21 cellular contexts compared by ENCODE assay signal in genomic region chr9:106403081-106403480, GRCh38.
DNase-seq lines count a peak whose midpoint lies in the region; ATAC-seq and TF ChIP-seq lines count a peak whose summit lies in the region.
"Had no signal": no experiment of that assay in that cellular context is flagged by ENCODE, and none has a peak within 500 bp of the region (broad histone marks: within the 10 kb centered on the region; RNA-seq: fewer than 3 reads in every experiment).

No MANE protein-coding gene starts in this region.

- no peak overlapping the region for H3K4me3 Mint-ChIP-seq in activated CD4-positive, alpha-beta memory T cell treated with anti-CD3 and anti-CD28 coated beads, Interleukin-2, amount 10 ng/mL, durations not matched to agents 7 days and 5 days
- H3K4me3 Mint-ChIP-seq: activated CD4-positive, alpha-beta T cell treated with anti-CD3 and anti-CD28 coated beads, Interleukin-2, amount 10 ng/mL, durations not matched to agents 24 days and 14 days; CD8-positive, alpha-beta memory T cell; type B pancreatic cell had no signal

- WGBS in mammary epithelial cell (ENCODE audit: low coverage, missing lambda C conversion rate), result 54% methylated on average over 1 of the region's 1 CpG
- WGBS in mesenchymal stem cell, result 0% methylated on average over 1 of the region's 1 CpG

- no peaks in the 10 kb centered on the region for H3K27me3 ChIP-seq in HUES48 (ENCODE audit: control insufficient read depth, insufficient read depth, low read length)
- no peaks in the 10 kb centered on the region for H3K27me3 ChIP-seq in mammary epithelial cell (ENCODE audit: insufficient read depth, low read length)
- no peaks in the 10 kb centered on the region for H3K27me3 ChIP-seq in mesenchymal stem cell (ENCODE audit: control insufficient read depth in 1 of 2, insufficient read depth in 1 of 2, low read length in 2 of 2)
- H3K27me3 ChIP-seq: left lung had no signal

- H2AK5ac ChIP-seq in mesenchymal stem cell (ENCODE audit: low read length, severe bottlenecking), result no peak overlapping the region

- H4K8ac ChIP-seq in mesenchymal stem cell (ENCODE audit: low read length), result no peak overlapping the region

- no peak overlapping the region for H3K27ac Mint-ChIP-seq in activated CD4-positive, alpha-beta memory T cell treated with anti-CD3 and anti-CD28 coated beads, Interleukin-2, amount 10 ng/mL, durations not matched to agents 7 days and 5 days
- H3K27ac Mint-ChIP-seq: activated CD4-positive, alpha-beta T cell treated with anti-CD3 and anti-CD28 coated beads, Interleukin-2, amount 10 ng/mL, durations not matched to agents 24 days and 14 days; CD8-positive, alpha-beta memory T cell; type B pancreatic cell had no signal

- no peaks in the 10 kb centered on the region for H3K4me1 Mint-ChIP-seq in activated CD4-positive, alpha-beta memory T cell treated with anti-CD3 and anti-CD28 coated beads, Interleukin-2, amount 10 ng/mL, durations not matched to agents 7 days and 5 days
- H3K4me1 Mint-ChIP-seq: activated CD4-positive, alpha-beta T cell treated with anti-CD3 and anti-CD28 coated beads, Interleukin-2, amount 10 ng/mL, durations not matched to agents 24 days and 14 days; CD8-positive, alpha-beta memory T cell had no signal

- no peaks in the 10 kb centered on the region for H3K36me3 Mint-ChIP-seq in activated CD4-positive, alpha-beta memory T cell treated with anti-CD3 and anti-CD28 coated beads, Interleukin-2, amount 10 ng/mL, durations not matched to agents 7 days and 5 days (ENCODE audit: low read depth)
- H3K36me3 Mint-ChIP-seq: CD8-positive, alpha-beta memory T cell; type B pancreatic cell had no signal

- no peak overlapping the region for H4K91ac ChIP-seq in mesenchymal stem cell (ENCODE audit: low read length)

- no peak overlapping the region for H2BK12ac ChIP-seq in mesenchymal stem cell (ENCODE audit: low read length in 2 of 2)

- no peak overlapping the region for H3K4me3 ChIP-seq in AG10803 (ENCODE audit: low read length)
- no peak overlapping the region for H3K4me3 ChIP-seq in HUES48 (ENCODE audit: low read depth, low read length)
- no peak overlapping the region for H3K4me3 ChIP-seq in mammary epithelial cell (replicated peaks in 1 of 3; ENCODE audit: insufficient read depth in 1 of 3, low read depth in 2 of 3, low read length in 3 of 3)
- H3K4me3 ChIP-seq in mesenchymal stem cell (ENCODE audit: insufficient read depth in 1 of 2, low read depth in 1 of 2, low read length in 2 of 2), result no peak overlapping the region
- H3K4me3 ChIP-seq: left lung had no signal

- no peak overlapping the region for H3K18ac ChIP-seq in mesenchymal stem cell (ENCODE audit: low read depth in 1 of 2, low read length in 2 of 2)

- H3K4me1 ChIP-seq in HUES48 (ENCODE audit: control insufficient read depth, insufficient read depth, low read length) (peaks cover 14% of the 10 kb centered on the region; the same call in 1 of the 2 replicates), mammary epithelial cell (ENCODE audit: insufficient read depth, low read length) (peaks cover 7% of the 10 kb centered on the region), mesenchymal stem cell (ENCODE audit: control insufficient read depth, insufficient read depth, low read depth, low read length) (no peaks in the 10 kb centered on the region)
- H3K4me1 ChIP-seq: left lung had no signal

- H3K9me3 ChIP-seq in HUES48 (ENCODE audit: control insufficient read depth, insufficient read depth, low read length), result no peaks in the 10 kb centered on the region
- H3K9me3 ChIP-seq in mammary epithelial cell (replicated peaks; ENCODE audit: insufficient read depth, low read length), result no peaks in the 10 kb centered on the region
- H3K9me3 ChIP-seq in mesenchymal stem cell (ENCODE audit: control insufficient read depth, low read length), result no peaks in the 10 kb centered on the region
- H3K9me3 ChIP-seq: left lung had no signal

- H3K27ac ChIP-seq in HUES48 (ENCODE audit: low read depth, low read length), result peak overlapping the region; percentile 31
- H3K27ac ChIP-seq in mammary epithelial cell (ENCODE audit: insufficient read depth, low read depth, low read length), result no peak overlapping the region
- no peak overlapping the region for H3K27ac ChIP-seq in mesenchymal stem cell (ENCODE audit: low read length, poor library complexity, severe bottlenecking)
- H3K27ac ChIP-seq: KMS-11, left lung had no signal

- TF ChIP-seq CTCF in AG10803 (conservative IDR thresholded peaks at IDR 0.05; ENCODE audit: low read length), result no peak
- no peak for TF ChIP-seq CTCF in mammary epithelial cell (conservative IDR thresholded peaks at IDR 0.05 in 1 of 2, IDR thresholded peaks at IDR 0.05 in 1 of 2; ENCODE audit: extremely low read depth in 1 of 2, insufficient read depth in 1 of 2, low read depth in 1 of 2, low read length in 2 of 2)

- ATAC-seq in HG02852 (IDR thresholded peaks at IDR 0.05; ENCODE audit: unreplicated experiment), result no peak
- ATAC-seq: left lung; right cardiac atrium; stimulated activated naive CD8-positive, alpha-beta T cell treated with anti-CD3 and anti-CD28 coated beads, Interleukin-15, Interleukin-2, amounts not matched to agents 100 U/mL and 50 U/mL, for 24 hours had no signal

- dilution Hi-C loops in mammary epithelial cell (cut with HindIII; ENCODE audit: low sequenced_read_pairs), result no loop called here

- no peak overlapping the region for H2BK15ac ChIP-seq in mesenchymal stem cell (ENCODE audit: low read depth, poor library complexity, severe bottlenecking)

- in situ Hi-C loops in mammary epithelial cell (cut with MboI; ENCODE audit: low sequenced_read_pairs in 2 of 2), result no loop called here

- no TSS peak for BruUV-seq in mammary epithelial cell (replicated peaks; lab: Mats Ljungman, UMichigan)

- H2AFZ ChIP-seq in mammary epithelial cell (ENCODE audit: low read depth, low read length) (no peak overlapping the region), mesenchymal stem cell (ENCODE audit: low read depth, low read length) (no peak overlapping the region)

- no peak overlapping the region for H2BK120ac ChIP-seq in mesenchymal stem cell (ENCODE audit: low read depth, low read length)

- peaks cover 9% of the 10 kb centered on the region for H3K9me3 Mint-ChIP-seq in activated CD4-positive, alpha-beta memory T cell treated with anti-CD3 and anti-CD28 coated beads, Interleukin-2, amount 10 ng/mL, durations not matched to agents 7 days and 5 days
- H3K9me3 Mint-ChIP-seq: activated CD4-positive, alpha-beta T cell treated with anti-CD3 and anti-CD28 coated beads, Interleukin-2, amount 10 ng/mL, durations not matched to agents 24 days and 14 days had no signal

- intact Hi-C loops in mammary epithelial cell (cut with micrococcal nuclease), result no loop called here

- H3K23ac ChIP-seq in mesenchymal stem cell (ENCODE audit: low read length in 2 of 2), result no peak overlapping the region

- H4K20me1 ChIP-seq in mammary epithelial cell (ENCODE audit: insufficient read depth, low read length), result no peaks in the 10 kb centered on the region

- no peaks in the 10 kb centered on the region for H3K27me3 Mint-ChIP-seq in activated CD4-positive, alpha-beta memory T cell treated with anti-CD3 and anti-CD28 coated beads, Interleukin-2, amount 10 ng/mL, durations not matched to agents 7 days and 5 days
- H3K27me3 Mint-ChIP-seq: activated CD4-positive, alpha-beta T cell treated with anti-CD3 and anti-CD28 coated beads, Interleukin-2, amount 10 ng/mL, durations not matched to agents 24 days and 14 days; CD8-positive, alpha-beta memory T cell; type B pancreatic cell had no signal

- no peak overlapping the region for H2BK5ac ChIP-seq in mesenchymal stem cell (ENCODE audit: low read depth, low read length, poor library complexity, severe bottlenecking)

- H3K4ac ChIP-seq in mesenchymal stem cell (ENCODE audit: low read depth in 1 of 2, low read length in 2 of 2), result no peak overlapping the region

- no peaks in the 10 kb centered on the region for H3K79me1 ChIP-seq in mesenchymal stem cell (replicated peaks; ENCODE audit: low read length, poor library complexity, severe bottlenecking)

- CTCF ChIA-PET in mammary epithelial cell (lab: Charles Lee; ENCODE audit: low non-redundant PET), result no interaction called here
- CTCF ChIA-PET in activated CD4-positive, alpha-beta memory T cell treated with anti-CD3 and anti-CD28 coated beads, Interleukin-2, amount 10 ng/mL, durations not matched to agents 7 days and 5 days (lab: Charles Lee), result no interaction called here

- POLR2A ChIA-PET in activated CD4-positive, alpha-beta memory T cell treated with anti-CD3 and anti-CD28 coated beads, Interleukin-2, amount 10 ng/mL, durations not matched to agents 7 days and 5 days (lab: Charles Lee), result no interaction called here

- no peaks in the 10 kb centered on the region for H3K79me2 ChIP-seq in mammary epithelial cell (ENCODE audit: insufficient read depth, low read length)

- H3K9ac ChIP-seq in HUES48 (ENCODE audit: low read depth, low read length) (no peak overlapping the region), mammary epithelial cell (ENCODE audit: insufficient read depth, low read length) (no peak overlapping the region), mesenchymal stem cell (ENCODE audit: low read length) (no peak overlapping the region)
- H3K9ac ChIP-seq: KMS-11 had no signal

- H3K4me2 ChIP-seq in mammary epithelial cell (ENCODE audit: insufficient read depth, low read depth, low read length), result no peak overlapping the region
- no peak overlapping the region for H3K4me2 ChIP-seq in mesenchymal stem cell (ENCODE audit: low read length, poor library complexity, severe bottlenecking)
- H3K4me2 ChIP-seq: KMS-11 had no signal

- H3K14ac ChIP-seq in mesenchymal stem cell (ENCODE audit: low read length in 2 of 2), result no peak overlapping the region

- DNase-seq in AG10803 (ENCODE audit: low read depth) (peak; percentile 85), mammary epithelial cell (peak; percentile 83), mesenchymal stem cell (peak; percentile 76), RPMI8226 (no peak), NCI-H774 (lab: John Stamatoyannopoulos, UW) (no peak)
- no peak for DNase-seq in activated CD4-positive, alpha-beta memory T cell treated with anti-CD3 and anti-CD28 coated beads, Interleukin-2, amount 10 ng/mL, durations not matched to agents 7 days and 5 days
- DNase-seq: activated CD4-positive, alpha-beta T cell treated with anti-CD3 and anti-CD28 coated beads, Interleukin-2, amount 10 ng/mL, durations not matched to agents 24 days and 14 days; activated gamma-delta T cell; amniotic stem cell; CD8-positive, alpha-beta memory T cell; foreskin melanocyte; HCEC 1CT; left lung; NCI-H2171 treated with DMSO at 0.1 percent for 48 hours; occipital lobe; right cardiac atrium; stimulated activated naive CD8-positive, alpha-beta T cell treated with anti-CD3 and anti-CD28 coated beads, Interleukin-15, Interleukin-2, amounts not matched to agents 100 U/mL and 50 U/mL, for 24 hours had no signal

- H3K36me3 ChIP-seq in HUES48 (ENCODE audit: control insufficient read depth, insufficient read depth, low read length) (no peaks in the 10 kb centered on the region), mammary epithelial cell (ENCODE audit: insufficient read depth, low read length) (no peaks in the 10 kb centered on the region), mesenchymal stem cell (ENCODE audit: control insufficient read depth in 1 of 2, insufficient read depth in 2 of 2, low read depth in 1 of 2, low read length in 2 of 2) (no peaks in the 10 kb centered on the region)
- H3K36me3 ChIP-seq: left lung had no signal

Comparison
In these comparisons a context has a peak if more than half of its experiments do, and no peak if none do; other contexts are left out.
1. DNase-seq: peak in AG10803 (single experiment), mammary epithelial cell (single experiment) and mesenchymal stem cell (single experiment); none in RPMI8226 (single experiment), NCI-H774 (single experiment) and activated CD4-positive, alpha-beta memory T cell treated with anti-CD3 and anti-CD28 coated beads, Interleukin-2, amount 10 ng/mL, durations not matched to agents 7 days and 5 days (single experiment).